In genomic region chr11:116311141-116311540, GRCh38 we compare ENCODE assay signal across 21 cellular contexts.
DNase-seq lines count a peak whose midpoint lies in the region; TF ChIP-seq lines count a peak whose summit lies in the region.
"Had no signal": no experiment of that assay in that cellular context is flagged by ENCODE, and none has a peak within 500 bp of the region (broad histone marks: within the 10 kb centered on the region; RNA-seq: fewer than 3 reads in every experiment).

No MANE protein-coding gene starts in this region.

- H3K27me3 Mint-ChIP-seq in mesothelial cell of epicardium (ENCODE audit: low read depth), result peaks cover 41% of the 10 kb centered on the region

- no peak overlapping the region for H3K4me3 Mint-ChIP-seq in mesothelial cell of epicardium
- H3K4me3 Mint-ChIP-seq: activated T-cell treated with anti-CD3 and anti-CD28 coated beads, Interleukin-2, amount 50 U/mL, for 24 hours; CD8-positive, alpha-beta memory T cell; stimulated activated naive CD8-positive, alpha-beta T cell treated with anti-CD3 and anti-CD28 coated beads, Interleukin-15, amount 100 ng/mL, for 72 hours; T-helper 1 cell treated with Interleukin-12 subunit alpha and Interleukin-12 subunit beta and Interleukin-4 antibody, amounts not matched to agents 30 μg/mL and 1 μg/mL, for 36 hours had no signal

- H3K36me3 Mint-ChIP-seq in mesothelial cell of epicardium, result no peaks in the 10 kb centered on the region
- H3K36me3 Mint-ChIP-seq: CD8-positive, alpha-beta memory T cell had no signal

- no peaks in the 10 kb centered on the region for H3K9me3 Mint-ChIP-seq in mesothelial cell of epicardium
- H3K9me3 Mint-ChIP-seq: activated T-cell treated with anti-CD3 and anti-CD28 coated beads, Interleukin-2, amount 50 U/mL, for 24 hours; T-helper 1 cell treated with Interleukin-12 subunit alpha and Interleukin-12 subunit beta and Interleukin-4 antibody, amounts not matched to agents 30 μg/mL and 1 μg/mL, for 36 hours had no signal

- H3K27ac Mint-ChIP-seq in mesothelial cell of epicardium, result no peak overlapping the region
- H3K27ac Mint-ChIP-seq: activated T-cell treated with anti-CD3 and anti-CD28 coated beads, Interleukin-2, amount 50 U/mL, for 24 hours; CD8-positive, alpha-beta memory T cell; stimulated activated naive CD8-positive, alpha-beta T cell treated with anti-CD3 and anti-CD28 coated beads, Interleukin-15, amount 100 ng/mL, for 72 hours; T-helper 1 cell treated with Interleukin-12 subunit alpha and Interleukin-12 subunit beta and Interleukin-4 antibody, amounts not matched to agents 30 μg/mL and 1 μg/mL, for 36 hours had no signal

- no peak for TF ChIP-seq CTCF in mesothelial cell of epicardium (IDR thresholded peaks at IDR 0.05; ENCODE audit: unreplicated experiment)

- peaks cover 17% of the 10 kb centered on the region for H3K4me1 Mint-ChIP-seq in mesothelial cell of epicardium
- H3K4me1 Mint-ChIP-seq: CD8-positive, alpha-beta memory T cell; stimulated activated naive CD8-positive, alpha-beta T cell treated with anti-CD3 and anti-CD28 coated beads, Interleukin-15, amount 100 ng/mL, for 72 hours had no signal

- peak; percentile 6 to 26 for DNase-seq in NCI-H187 (lab: John Stamatoyannopoulos, UW)
- no peak for DNase-seq in NCI-H187 treated with DMSO at 0.1 percent for 48 hours (lab: John Stamatoyannopoulos, UW)
- DNase-seq in NCI-H2029 treated with DMSO at 0.1 percent for 48 hours (lab: John Stamatoyannopoulos, UW), result peak; percentile 63
- DNase-seq in NCI-H69 (lab: John Stamatoyannopoulos, UW), result peak; percentile 100
- DNase-seq in retina, result peak; percentile 60
- no peak for DNase-seq in HUDEP-2 (lab: John Stamatoyannopoulos, UW; ENCODE audit: unreplicated experiment in 76 of 76)
- DNase-seq in ureter (ENCODE audit: low spot score), result no peak
- no peak for DNase-seq in mesothelial cell of epicardium (ENCODE audit: low spot score in 2 of 2, unreplicated experiment in 2 of 2)
- DNase-seq: activated CD4-positive, alpha-beta T cell treated with anti-CD3 and anti-CD28 coated beads for 4 hours; activated CD8-positive, alpha-beta memory T cell treated with anti-CD3 and anti-CD28 coated beads for 24 hours; activated T-cell treated with anti-CD3 and anti-CD28 coated beads, Interleukin-2, amount 50 U/mL, for 24 hours; adrenal gland; AML-193; CD8-positive, alpha-beta memory T cell; effector CD4-positive, alpha-beta T cell; heart right ventricle; mammary epithelial cell; psoas muscle; stimulated activated naive CD8-positive, alpha-beta T cell treated with anti-CD3 and anti-CD28 coated beads, Interleukin-15, amount 100 ng/mL, for 72 hours; transverse colon had no signal

Comparison
In these comparisons a context has a peak if more than half of its experiments do, and no peak if none do; other contexts are left out.
1. DNase-seq: peak in NCI-H187 (2 of 2), NCI-H2029 treated with DMSO at 0.1 percent for 48 hours (single experiment), NCI-H69 (single experiment) and retina (single experiment); none in NCI-H187 treated with DMSO at 0.1 percent for 48 hours (single experiment), HUDEP-2 (0 of 76), ureter (single experiment) and mesothelial cell of epicardium (0 of 2).